ENCODE assay signal across 1 cellular context in the genomic region with DNA sequence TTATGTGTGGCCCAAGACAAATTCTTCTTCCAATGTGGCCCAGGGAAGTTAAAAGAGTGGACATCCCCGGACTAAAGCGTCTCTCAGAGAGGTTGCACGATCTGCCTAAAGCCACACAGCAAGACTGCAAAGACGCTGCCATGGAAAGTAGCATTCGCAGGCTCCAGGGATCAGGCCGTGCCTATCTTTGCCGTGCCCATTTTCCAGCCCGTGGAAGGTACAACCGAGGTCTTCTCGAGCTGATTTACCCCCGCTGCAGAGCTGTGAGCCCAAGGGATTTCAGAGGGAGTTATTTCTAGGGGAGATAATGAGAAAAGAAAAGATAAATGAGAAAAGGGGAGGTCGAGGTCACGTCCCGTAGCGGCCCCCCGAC.
TF ChIP-seq lines count a peak whose summit lies in the region.

No MANE protein-coding gene starts in this region.

TF ChIP-seq in HCT116, 20 proteins besides CTCF, POLR2A, EP300 and RAD21 (continued from another document):
- no peak for TF ChIP-seq YY1 (IDR thresholded peaks at IDR 0.05; ENCODE audit: extremely low read depth, insufficient replicate concordance, low read depth, low read length)
